Comparison of ENCODE assay signal across 1 cellular context in the genomic region with DNA sequence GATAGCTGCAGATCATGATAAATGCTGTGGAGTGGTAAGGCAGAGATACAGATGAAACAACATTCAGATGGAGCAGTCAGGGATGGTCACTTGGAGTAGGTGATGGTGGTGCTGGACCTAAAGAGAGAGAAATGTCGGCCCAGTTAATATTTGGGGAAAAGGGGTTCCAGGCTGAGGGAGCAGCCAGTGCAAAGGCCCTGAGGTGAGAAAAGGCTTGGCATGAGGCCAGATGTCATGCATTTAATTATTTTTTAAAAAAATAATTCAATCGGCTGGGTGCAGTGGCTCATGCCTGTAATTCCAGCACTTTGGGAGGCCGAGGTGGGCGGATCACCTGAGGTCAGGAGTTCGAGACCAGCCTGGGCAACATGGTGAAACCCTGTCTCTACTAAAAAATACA.
TF ChIP-seq lines count a peak whose summit lies in the region.

No MANE protein-coding gene starts in this region.

TF ChIP-seq in K562, 482 proteins besides CTCF, POLR2A, EP300 and RAD21:
- TF ChIP-seq NFIC (IDR thresholded peaks at IDR 0.05) (peak; percentile 89), BCOR (IDR thresholded peaks at IDR 0.05) (0 out of 2 replicates have a peak, but pooled peaks have one; percentile 29)
